Comparison of ENCODE assay signal across 17 cellular contexts in the genomic region with DNA sequence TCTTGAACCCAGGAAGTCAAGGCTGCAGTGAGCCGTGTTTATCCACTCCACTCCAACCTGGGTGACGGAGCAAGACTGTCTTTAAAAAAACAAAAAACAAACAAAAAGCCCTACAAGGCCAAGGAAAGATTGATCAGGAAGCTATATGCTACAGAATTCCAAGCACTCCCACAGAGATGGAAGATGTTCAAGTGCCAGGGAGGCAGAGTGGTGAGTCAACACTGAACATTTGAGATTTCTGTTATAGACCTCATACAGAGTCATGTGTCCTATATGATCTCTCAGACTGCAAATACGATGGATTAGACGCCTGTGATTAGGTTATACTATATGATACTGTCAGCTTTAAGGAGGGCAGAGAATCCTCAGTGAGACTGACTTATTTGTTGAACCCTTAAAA.
DNase-seq lines count a peak whose midpoint lies in the region; ATAC-seq, FAIRE-seq and TF ChIP-seq lines count a peak whose summit lies in the region.
"Had no signal": no experiment of that assay in that cellular context is flagged by ENCODE, and none has a peak within 500 bp of the region (broad histone marks: within the 10 kb centered on the region; RNA-seq: fewer than 3 reads in every experiment).

No MANE protein-coding gene starts in this region.

- H3K27me3 Mint-ChIP-seq in stimulated activated naive CD8-positive, alpha-beta T cell treated with anti-CD3 and anti-CD28 coated beads, Interleukin-15, amount 100 ng/mL, for 72 hours, result no peaks in the 10 kb centered on the region
- H3K27me3 Mint-ChIP-seq: naive thymus-derived CD8-positive, alpha-beta T cell; stimulated activated memory B cell treated with anti-CD40 and anti-IgM and Interleukin-4, amounts not matched to agents 10 μg/mL and 1 μg/mL and 100 μg/mL, for 72 hours had no signal

- no peak overlapping the region for H3K4me3 ChIP-seq in astrocyte of the spinal cord (ENCODE audit: low read depth, low read length)
- H3K4me3 ChIP-seq: A549, uterus had no signal

- H3K4me1 Mint-ChIP-seq in stimulated activated naive CD8-positive, alpha-beta T cell treated with anti-CD3 and anti-CD28 coated beads, Interleukin-15, amount 100 ng/mL, for 72 hours, result peaks cover 32% of the 10 kb centered on the region

- peak overlapping the region; percentile 66 to 89 for H3K27ac Mint-ChIP-seq in stimulated activated naive CD8-positive, alpha-beta T cell treated with anti-CD3 and anti-CD28 coated beads, Interleukin-15, amount 100 ng/mL, for 72 hours
- H3K27ac Mint-ChIP-seq: stimulated activated memory B cell treated with anti-CD40 and anti-IgM and Interleukin-4, amounts not matched to agents 10 μg/mL and 1 μg/mL and 100 μg/mL, for 72 hours had no signal

- H3K4me3 Mint-ChIP-seq in stimulated activated naive CD8-positive, alpha-beta T cell treated with anti-CD3 and anti-CD28 coated beads, Interleukin-15, amount 100 ng/mL, for 72 hours, result no peak overlapping the region
- H3K4me3 Mint-ChIP-seq: naive thymus-derived CD8-positive, alpha-beta T cell; stimulated activated memory B cell treated with anti-CD40 and anti-IgM and Interleukin-4, amounts not matched to agents 10 μg/mL and 1 μg/mL and 100 μg/mL, for 72 hours had no signal

- DNase-seq in stimulated activated naive CD8-positive, alpha-beta T cell treated with anti-CD3 and anti-CD28 coated beads, Interleukin-15, amount 100 ng/mL, for 72 hours, result no peak
- no peak for DNase-seq in stimulated activated naive CD8-positive, alpha-beta T cell treated with anti-CD3 and anti-CD28 coated beads, Interleukin-15, Interleukin-2, amounts not matched to agents 100 U/mL and 50 U/mL, for 24 hours
- DNase-seq in astrocyte of the spinal cord (ENCODE audit: low read depth, low spot score), result peak; percentile 65
- peak in 1 of 2 donors; percentile 8 for DNase-seq in foreskin keratinocyte
- DNase-seq in nucleus accumbens (lab: John Stamatoyannopoulos, UW), result no peak
- no peak for DNase-seq in urothelium cell line (ENCODE audit: low spot score)
- DNase-seq in NCI-H187 treated with DMSO at 0.1 percent for 48 hours (lab: John Stamatoyannopoulos, UW), result no peak
- DNase-seq: DMS 273 treated with DMSO at 0.1 percent for 48 hours; GOT3; naive thymus-derived CD8-positive, alpha-beta T cell; NCI-H1417 treated with DMSO at 0.1 percent for 48 hours; SK-N-SH; uterus; WERI-Rb-1 had no signal

- H3K4me1 ChIP-seq in foreskin keratinocyte, result peaks cover 11% of the 10 kb centered on the region
- H3K4me1 ChIP-seq: A549, uterus had no signal

- no peak overlapping the region for H3K27ac ChIP-seq in foreskin keratinocyte
- H3K27ac ChIP-seq: A549, uterus, WERI-Rb-1 had no signal

- no peak for ATAC-seq in stimulated activated naive CD8-positive, alpha-beta T cell treated with anti-CD3 and anti-CD28 coated beads, Interleukin-15, amount 100 ng/mL, for 72 hours
- ATAC-seq in stimulated activated naive CD8-positive, alpha-beta T cell treated with anti-CD3 and anti-CD28 coated beads, Interleukin-15, Interleukin-2, amounts not matched to agents 100 U/mL and 50 U/mL, for 24 hours, result no peak
- ATAC-seq in foreskin keratinocyte (peak; percentile 38), HG03342 (IDR thresholded peaks at IDR 0.05; ENCODE audit: unreplicated experiment) (no peak)
- ATAC-seq: A549; naive thymus-derived CD8-positive, alpha-beta T cell; stimulated activated memory B cell treated with anti-CD40 and anti-IgM and Interleukin-4, amounts not matched to agents 10 μg/mL and 1 μg/mL and 100 μg/mL, for 72 hours had no signal

- TF ChIP-seq CTCF in astrocyte of the spinal cord (IDR thresholded peaks at IDR 0.05; ENCODE audit: low read depth, low read length) (no peak), foreskin keratinocyte (conservative IDR thresholded peaks at IDR 0.05) (no peak)

- H3K27me3 ChIP-seq in foreskin keratinocyte, result no peaks in the 10 kb centered on the region
- H3K27me3 ChIP-seq: uterus had no signal

- no peaks in the 10 kb centered on the region for H3K9me3 Mint-ChIP-seq in stimulated activated naive CD8-positive, alpha-beta T cell treated with anti-CD3 and anti-CD28 coated beads, Interleukin-15, amount 100 ng/mL, for 72 hours
- H3K9me3 Mint-ChIP-seq: naive thymus-derived CD8-positive, alpha-beta T cell; stimulated activated memory B cell treated with anti-CD40 and anti-IgM and Interleukin-4, amounts not matched to agents 10 μg/mL and 1 μg/mL and 100 μg/mL, for 72 hours had no signal

- no peak for FAIRE-seq in urothelium cell line (lab: Jason Lieb, UNC)
- FAIRE-seq: A549 had no signal

- in situ Hi-C loops in astrocyte of the spinal cord (cut with HindIII; ENCODE audit: low sequenced_read_pairs), result no loop called here
